ENCODE assay signal across 8 cellular contexts in the genomic region with DNA sequence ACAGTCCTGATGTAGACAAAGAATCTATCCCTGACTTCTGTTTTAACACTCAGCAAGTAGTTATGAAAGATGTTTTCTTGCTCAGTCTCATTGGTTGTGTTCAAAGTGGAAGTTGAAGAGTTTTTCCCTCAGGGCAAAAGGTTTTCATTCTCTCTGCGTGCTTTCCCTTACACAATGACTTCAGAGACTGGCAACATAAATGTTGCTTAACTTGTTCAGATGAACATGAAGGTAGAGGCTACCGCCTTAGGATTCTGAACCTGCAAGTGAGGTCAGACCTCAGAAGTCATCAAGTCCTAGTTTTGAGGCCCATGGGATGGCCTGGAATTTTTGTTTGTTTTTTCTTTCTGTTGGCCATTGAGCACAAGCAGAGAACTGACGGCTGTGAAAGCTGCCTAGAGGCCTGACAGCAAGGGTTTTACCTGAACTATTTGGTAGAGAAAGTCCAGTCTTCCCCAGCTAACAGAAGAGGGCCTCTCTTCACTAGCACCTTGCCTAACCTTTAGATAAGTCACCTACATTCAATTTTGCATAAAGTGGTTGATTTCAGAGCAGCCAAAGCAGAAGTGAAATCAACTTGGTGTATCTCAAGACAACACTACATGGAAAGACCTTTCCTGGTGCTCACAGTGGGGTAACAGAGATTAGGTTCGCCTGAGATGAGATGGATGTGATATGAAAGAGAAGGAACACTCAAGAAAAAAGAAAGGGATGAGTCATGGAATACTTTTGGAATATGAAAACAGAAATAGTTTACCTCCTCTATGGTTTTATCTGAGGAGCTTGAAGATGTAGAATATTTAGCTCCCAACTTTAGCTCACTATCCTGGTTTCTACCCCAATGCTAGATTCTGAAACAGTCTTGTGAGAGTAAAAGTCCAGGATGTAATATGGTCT. TPM values are rescaled to one million over a fixed set of nuclear protein-coding genes. Genes with fewer than 3 reads are reported as not detected.
DNase-seq lines count a peak whose midpoint lies in the region; ATAC-seq lines count a peak whose summit lies in the region.

No MANE protein-coding gene starts in this region.

- ATAC-seq in GM21390 (IDR thresholded peaks at IDR 0.05; ENCODE audit: unreplicated experiment) (peak; percentile 96), HG03439 (IDR thresholded peaks at IDR 0.05; ENCODE audit: unreplicated experiment) (peak; percentile 94), esophagus mucosa (peak; percentile 97)

- peak; percentile 19 for DNase-seq in ELR (ENCODE audit: low read depth)
- DNase-seq in SW480 (ENCODE audit: low spot score), result no peak
- no peak for DNase-seq in glomerular visceral epithelial cell (ENCODE audit: extremely low spot score)
- no peak for DNase-seq in pons (ENCODE audit: low spot score)
- no peak for DNase-seq in activated naive CD4-positive, alpha-beta T cell treated with Interleukin-2 at 50 U/mL for 16 hours

RNA-seq across cellular contexts. Expression of a gene that starts 53.6 kb away (rescaled TPM):
- 8.0 TPM for total RNA-seq in esophagus mucosa
